ENCODE assay signal across 25 cellular contexts in the genomic region with DNA sequence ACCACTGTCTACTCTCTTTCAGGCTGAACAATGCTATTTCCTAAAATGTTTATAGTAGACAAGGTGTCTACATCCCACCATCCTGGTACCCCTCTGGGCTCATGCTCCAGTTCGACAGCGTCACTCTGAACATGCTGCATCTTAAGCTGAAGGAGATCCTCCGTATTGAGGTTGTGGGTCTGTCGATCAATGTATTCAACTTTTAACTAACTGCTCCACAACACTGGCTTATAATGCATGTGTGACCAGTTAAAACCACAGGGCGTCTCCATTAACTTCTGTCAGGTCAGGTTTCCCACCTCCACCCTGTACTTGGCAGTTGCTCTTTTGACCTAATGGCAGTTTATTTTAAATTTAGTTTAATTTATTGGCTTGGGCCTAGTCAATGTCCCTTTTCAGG. TPM values are rescaled to one million over a fixed set of nuclear protein-coding genes. Genes with fewer than 3 reads are reported as not detected.
"Had no signal": no experiment of that assay in that cellular context is flagged by ENCODE, and none has a peak within 500 bp of the region (broad histone marks: within the 10 kb centered on the region; RNA-seq: fewer than 3 reads in every experiment).

No MANE protein-coding gene starts in this region.

- H3K27me3 Mint-ChIP-seq: naive thymus-derived CD8-positive, alpha-beta T cell; stimulated activated naive B cell treated with anti-CD40 and anti-IgM and Interleukin-4, amounts not matched to agents 10 μg/mL and 1 μg/mL and 100 μg/mL, for 72 hours; stimulated activated naive CD8-positive, alpha-beta T cell treated with anti-CD3 and anti-CD28 coated beads, Interleukin-15, Interleukin-2, amounts not matched to agents 100 ng/mL and 50 ng/mL, for 24 hours had no signal

- DNase-seq: hippocampal formation; kidney; left colon; left lung; lower lobe of right lung; mammary epithelial cell; mesenchymal stem cell; naive thymus-derived CD8-positive, alpha-beta T cell; pancreas; posterior cingulate gyrus; retina; right cardiac atrium; stimulated activated CD4-positive, alpha-beta T cell treated with anti-CD3 and anti-CD28 coated beads, Interleukin-12 subunit alpha, Interleukin-12 subunit beta, amount 100 ng/mL, for 4 hours; stimulated activated CD4-positive, alpha-beta T cell treated with anti-CD3 and anti-CD28 coated beads, Interleukin-15, amount 100 ng/mL, for 24 hours; stimulated activated CD4-positive, alpha-beta T cell treated with anti-CD3 and anti-CD28 coated beads, Interleukin-2, amount 100 ng/mL, for 24 hours; stimulated activated CD4-positive, alpha-beta T cell treated with anti-CD3 and anti-CD28 coated beads, Interleukin-4, amount 100 ng/mL, for 1 hour; stimulated activated naive B cell treated with anti-CD40 and anti-IgM and Interleukin-4, amounts not matched to agents 10 μg/mL and 1 μg/mL and 100 μg/mL, for 72 hours; tibial artery; trophoblast cell; upper lobe of right lung; uterus had no signal

- ATAC-seq: left colon; left lung; lower lobe of right lung; naive thymus-derived CD8-positive, alpha-beta T cell; pancreas; right cardiac atrium; sciatic nerve; stimulated activated naive B cell treated with anti-CD40 and anti-IgM and Interleukin-4, amounts not matched to agents 10 μg/mL and 1 μg/mL and 100 μg/mL, for 72 hours; upper lobe of right lung had no signal

- H3K27ac Mint-ChIP-seq: naive thymus-derived CD8-positive, alpha-beta T cell; nephron; neural progenitor cell; stimulated activated naive B cell treated with anti-CD40 and anti-IgM and Interleukin-4, amounts not matched to agents 10 μg/mL and 1 μg/mL and 100 μg/mL, for 72 hours; stimulated activated naive CD8-positive, alpha-beta T cell treated with anti-CD3 and anti-CD28 coated beads, Interleukin-15, Interleukin-2, amounts not matched to agents 100 ng/mL and 50 ng/mL, for 24 hours had no signal

- H3K4me1 Mint-ChIP-seq: nephron, neural progenitor cell had no signal

- H3K4me3 Mint-ChIP-seq: naive thymus-derived CD8-positive, alpha-beta T cell; nephron; neural progenitor cell; stimulated activated naive B cell treated with anti-CD40 and anti-IgM and Interleukin-4, amounts not matched to agents 10 μg/mL and 1 μg/mL and 100 μg/mL, for 72 hours; stimulated activated naive CD8-positive, alpha-beta T cell treated with anti-CD3 and anti-CD28 coated beads, Interleukin-15, Interleukin-2, amounts not matched to agents 100 ng/mL and 50 ng/mL, for 24 hours had no signal

- H3K9me3 Mint-ChIP-seq: naive thymus-derived CD8-positive, alpha-beta T cell; nephron; neural progenitor cell; stimulated activated naive B cell treated with anti-CD40 and anti-IgM and Interleukin-4, amounts not matched to agents 10 μg/mL and 1 μg/mL and 100 μg/mL, for 72 hours; stimulated activated naive CD8-positive, alpha-beta T cell treated with anti-CD3 and anti-CD28 coated beads, Interleukin-15, Interleukin-2, amounts not matched to agents 100 ng/mL and 50 ng/mL, for 24 hours had no signal

RNA-seq across cellular contexts. Expression of gene RARRES1, which starts 17.7 kb away (rescaled TPM):
- total RNA-seq: naive thymus-derived CD8-positive, alpha-beta T cell had no signal
